8 cellular contexts compared by ENCODE assay signal in the genomic region with DNA sequence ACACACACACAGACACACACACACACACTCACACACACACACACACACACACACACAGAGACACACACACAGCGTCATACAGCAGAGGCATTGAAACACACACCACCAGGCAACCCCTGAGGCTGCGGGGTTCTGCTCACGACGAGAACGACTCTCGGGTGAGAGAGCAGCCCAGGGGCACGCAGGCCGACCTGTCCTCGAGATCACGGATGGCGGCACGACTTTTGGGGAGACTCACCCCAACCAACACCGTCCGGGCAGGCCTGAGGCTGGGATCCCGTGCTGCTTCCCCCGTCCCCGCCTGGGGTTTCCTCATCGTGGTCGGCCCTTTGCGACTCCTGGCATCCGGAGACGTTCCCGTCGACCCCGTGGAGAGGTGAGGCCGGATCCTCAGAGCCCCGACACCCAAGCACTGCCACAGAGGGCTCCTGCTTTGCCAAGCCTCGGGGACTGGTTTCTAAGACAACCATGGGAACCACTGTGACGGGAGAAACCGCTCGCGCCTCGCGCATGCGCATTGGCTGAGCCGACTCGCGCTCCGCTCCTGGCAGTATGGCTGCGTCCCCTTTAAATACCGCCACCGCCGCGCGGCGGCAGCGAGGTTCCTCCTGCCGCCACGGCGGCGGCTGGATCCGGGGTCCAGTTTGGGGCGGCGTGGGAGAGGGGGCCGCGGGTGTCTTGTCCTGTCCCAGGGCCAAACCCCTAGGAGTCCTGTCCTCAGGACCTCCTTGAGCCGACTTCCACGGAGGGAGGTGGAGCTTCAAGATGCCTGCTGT.
A peak's percentile ranks its signal among the peaks of the same experiment; 100 is the strongest.
DNase-seq lines count a peak whose midpoint lies in the region; ATAC-seq and TF ChIP-seq lines count a peak whose summit lies in the region.
"Not testable (repeated sequence)": the region's sequence is repeated elsewhere in the genome, so short reads cannot be mapped to it uniquely, and the experiment has no call there.

No MANE protein-coding gene starts in this region.

- ATAC-seq in GM18870 (IDR thresholded peaks at IDR 0.05; ENCODE audit: unreplicated experiment) (peak; percentile 37), HG03442 (IDR thresholded peaks at IDR 0.05; ENCODE audit: unreplicated experiment) (peak; percentile 57)

- H3K27me3 Mint-ChIP-seq in activated CD4-positive, alpha-beta T cell treated with anti-CD3 and anti-CD28 coated beads, Interleukin-2, amount 10 ng/mL, durations not matched to agents 24 days and 14 days: not testable (repeated sequence)

- not testable (repeated sequence) for H3K36me3 ChIP-seq in GM23248 (ENCODE audit: low read depth); ovary; transverse colon

- WGBS in GM23248 (ENCODE audit: low coverage in 1 of 2, low lambda C conversion rate in 2 of 2, missing lambda C conversion rate in 2 of 2), 2 experiments: 0 to 1% methylated on average over 15 to 27 of the region's 58 CpGs
- 1% methylated on average over 18 of the region's 58 CpGs; no CpG with 5 or more reads in 2 of the 3 donors for WGBS in ovary, 3 donors
- WGBS in transverse colon (ENCODE audit: low coverage in 1 of 2), 2 donors: 0% methylated on average over 5 of the region's 58 CpGs; no CpG with 5 or more reads in 1 of the 2 donors

- not testable (repeated sequence) for H3K9me3 ChIP-seq in GM23248 (ENCODE audit: low read depth); ovary; transverse colon

- peak overlapping the region; percentile 48 for H3K27ac ChIP-seq in GM23248
- H3K27ac ChIP-seq in ovary: not testable (repeated sequence)
- H3K27ac ChIP-seq in transverse colon: peak overlapping the region in 2 of 4 donors; percentile 53 to 67

- H3K4me3 ChIP-seq in GM23248 (peak overlapping the region; percentile 63), astrocyte of the spinal cord (ENCODE audit: low read depth, low read length) (peak overlapping the region; percentile 23), transverse colon (peak overlapping the region in 2 of 4 donors; percentile 23 to 47)
- not testable (repeated sequence) for H3K4me3 ChIP-seq in ovary

- not testable (repeated sequence) for TF ChIP-seq EP300 in ovary (IDR thresholded peaks at IDR 0.05); transverse colon (IDR thresholded peaks at IDR 0.05; ENCODE audit: low read depth)

- not testable (repeated sequence) for H3K27ac Mint-ChIP-seq in activated CD4-positive, alpha-beta T cell treated with anti-CD3 and anti-CD28 coated beads, Interleukin-2, amount 10 ng/mL, durations not matched to agents 24 days and 14 days

- DNase-seq in GM23248; astrocyte of the spinal cord (ENCODE audit: low read depth, low spot score): not testable (repeated sequence)
- DNase-seq in activated CD4-positive, alpha-beta T cell treated with anti-CD3 and anti-CD28 coated beads, Interleukin-2, amount 10 ng/mL, durations not matched to agents 24 days and 14 days: peak; percentile 75
- DNase-seq in cardiac septum (ENCODE audit: low spot score): peak; percentile 47
- peak; percentile 18 to 41 (median 32) for DNase-seq in ovary
- peak; percentile 11 for DNase-seq in transverse colon

- intact Hi-C loops in activated CD4-positive, alpha-beta T cell treated with anti-CD3 and anti-CD28 coated beads, Interleukin-2, amount 10 ng/mL, durations not matched to agents 24 days and 14 days (cut with micrococcal nuclease); cardiac septum (cut with DNase I); ovary (cut with DNase I); transverse colon (cut with DNase I; ENCODE audit: low total_unique reads): not testable (repeated sequence)

- H3K4me3 Mint-ChIP-seq in activated CD4-positive, alpha-beta T cell treated with anti-CD3 and anti-CD28 coated beads, Interleukin-2, amount 10 ng/mL, durations not matched to agents 24 days and 14 days: peak overlapping the region; percentile 51

- not testable (repeated sequence) for H3K36me3 Mint-ChIP-seq in activated CD4-positive, alpha-beta T cell treated with anti-CD3 and anti-CD28 coated beads, Interleukin-2, amount 10 ng/mL, durations not matched to agents 24 days and 14 days (ENCODE audit: low read depth)

- H3K9me3 Mint-ChIP-seq in activated CD4-positive, alpha-beta T cell treated with anti-CD3 and anti-CD28 coated beads, Interleukin-2, amount 10 ng/mL, durations not matched to agents 24 days and 14 days: not testable (repeated sequence)

- not testable (repeated sequence) for TF ChIP-seq POLR2A in ovary (IDR thresholded peaks at IDR 0.05); transverse colon (IDR thresholded peaks at IDR 0.05)

- not testable (repeated sequence) for H2AFZ ChIP-seq in GM23248

- peak overlapping the region; percentile 76 for H3K9ac ChIP-seq in GM23248

- not testable (repeated sequence) for TF ChIP-seq CTCF in astrocyte of the spinal cord (IDR thresholded peaks at IDR 0.05; ENCODE audit: low read depth, low read length); ovary (IDR thresholded peaks at IDR 0.05); transverse colon (IDR thresholded peaks at IDR 0.05)

- H3K4me1 ChIP-seq in GM23248 (ENCODE audit: insufficient read depth); ovary (ENCODE audit: insufficient read depth); transverse colon: not testable (repeated sequence)

- not testable (repeated sequence) for H3F3A ChIP-seq in GM23248 (ENCODE audit: insufficient read depth)

- not testable (repeated sequence) for H3K27me3 ChIP-seq in GM23248 (replicated peaks; ENCODE audit: insufficient read depth); ovary; transverse colon

- H4K20me1 ChIP-seq in GM23248 (ENCODE audit: insufficient read depth): not testable (repeated sequence)

- H3K4me2 ChIP-seq in GM23248 (ENCODE audit: unreplicated experiment): not testable (repeated sequence)

- in situ Hi-C loops in GM23248 (cut with MboI); astrocyte of the spinal cord (cut with HindIII; ENCODE audit: low sequenced_read_pairs); transverse colon (cut with MboI; ENCODE audit: low pct_ligation_motif_present in 1 of 4, low pct_unique_long_range_greater_than_20kb in 1 of 4, low sequenced_read_pairs in 3 of 4): not testable (repeated sequence)

- not testable (repeated sequence) for H3K79me2 ChIP-seq in GM23248 (ENCODE audit: insufficient read depth)

- H3K9me2 ChIP-seq in GM23248 (ENCODE audit: insufficient read depth): not testable (repeated sequence)

- not testable (repeated sequence) for H3K4me1 Mint-ChIP-seq in activated CD4-positive, alpha-beta T cell treated with anti-CD3 and anti-CD28 coated beads, Interleukin-2, amount 10 ng/mL, durations not matched to agents 24 days and 14 days
